In genomic region chr1:151621351-151621750, GRCh38 we compare ENCODE assay signal across 11 cellular contexts. TPM values are rescaled to one million over a fixed set of nuclear protein-coding genes. Genes with fewer than 3 reads are reported as not detected.
DNase-seq lines count a peak whose midpoint lies in the region; ATAC-seq and TF ChIP-seq lines count a peak whose summit lies in the region.
"Had no signal": no experiment of that assay in that cellular context is flagged by ENCODE, and none has a peak within 500 bp of the region (broad histone marks: within the 10 kb centered on the region; RNA-seq: fewer than 3 reads in every experiment).

No MANE protein-coding gene starts in this region.

- no peak overlapping the region for H3T11ph ChIP-seq in H9 (ENCODE audit: low read length)

- H3K56ac ChIP-seq in H9 (ENCODE audit: insufficient read length, low read depth, low read length): no peak overlapping the region

- H3K4me3 ChIP-seq in left lung: no peak overlapping the region
- no peak overlapping the region for H3K4me3 ChIP-seq in smooth muscle cell
- H3K4me3 ChIP-seq in ovary: no peak overlapping the region

- H3K27ac Mint-ChIP-seq in H9: peak overlapping the region in 2 of 3 experiments; percentile 27 to 49; a peak in 3 of 7 replicates

- H3F3A ChIP-seq in smooth muscle cell (ENCODE audit: low read depth): peaks cover 41% of the 10 kb centered on the region

- no peaks in the 10 kb centered on the region for H3K27me3 Mint-ChIP-seq in H9 (ENCODE audit: low read depth)
- H3K27me3 Mint-ChIP-seq: memory B cell had no signal

- H2BK20ac ChIP-seq in H9 (ENCODE audit: low read depth, low read length, poor library complexity, severe bottlenecking): no peak overlapping the region

- no peak overlapping the region for H2BK12ac ChIP-seq in H9 (ENCODE audit: insufficient read length, low read depth, low read length)

- H4K20me1 ChIP-seq in H9 (ENCODE audit: control insufficient read depth, insufficient read depth, insufficient read length): no peaks in the 10 kb centered on the region
- H4K20me1 ChIP-seq in smooth muscle cell (ENCODE audit: low read depth): peaks cover 86% of the 10 kb centered on the region

- no peak overlapping the region for H3K14ac ChIP-seq in H9 (ENCODE audit: insufficient read depth, low read length)

- H3K36me3 ChIP-seq in left lung (no peaks in the 10 kb centered on the region), smooth muscle cell (ENCODE audit: low read depth) (no peaks in the 10 kb centered on the region), ovary (no peaks in the 10 kb centered on the region)

- TF ChIP-seq EP300 in ovary (IDR thresholded peaks at IDR 0.05): no peak

- H3K27me3 ChIP-seq in H9 (ENCODE audit: insufficient read depth, low read length): no peaks in the 10 kb centered on the region
- no peaks in the 10 kb centered on the region for H3K27me3 ChIP-seq in left lung
- no peaks in the 10 kb centered on the region for H3K27me3 ChIP-seq in smooth muscle cell (ENCODE audit: low read depth)
- no peaks in the 10 kb centered on the region for H3K27me3 ChIP-seq in ovary

- H3K79me2 ChIP-seq in H9 (ENCODE audit: insufficient read depth, low read length) (peaks cover 6% of the 10 kb centered on the region; the same call in 1 of the 2 replicates), smooth muscle cell (ENCODE audit: low read depth) (peaks cover 88% of the 10 kb centered on the region)

- H4K91ac ChIP-seq in H9 (ENCODE audit: insufficient read length, low read depth, low read length): no peak overlapping the region

- no peak overlapping the region for H2BK120ac ChIP-seq in H9 (ENCODE audit: low read depth, low read length, poor library complexity, severe bottlenecking)

- no peak overlapping the region for H3K9ac ChIP-seq in H9 (ENCODE audit: extremely low read depth, insufficient read length, low read length)
- H3K9ac ChIP-seq in smooth muscle cell (ENCODE audit: low read depth): no peak overlapping the region

- intact Hi-C loops in left lung (cut with DNase I): no loop called here
- intact Hi-C loops in ovary (cut with DNase I): no loop called here

- H3K9me3 Mint-ChIP-seq in H9: no peaks in the 10 kb centered on the region
- H3K9me3 Mint-ChIP-seq: memory B cell had no signal

- no peaks in the 10 kb centered on the region for H3K23me2 ChIP-seq in H9 (ENCODE audit: insufficient read length, low read depth, low read length, poor library complexity, severe bottlenecking)

- H3K27ac ChIP-seq in H9 (ENCODE audit: insufficient read length, low read depth, low read length) (no peak overlapping the region), left lung (peak overlapping the region; percentile 37 to 39), smooth muscle cell (ENCODE audit: low read depth) (peak overlapping the region; percentile 75), ovary (no peak overlapping the region)

- DNase-seq in H9 (no peak), cerebellar cortex (ENCODE audit: low spot score) (peak; percentile 38), left lung (no peak), smooth muscle cell (lab: John Stamatoyannopoulos, UW; ENCODE audit: unreplicated experiment) (no peak), ovary (no peak), NOMO-1 treated with dmso at 0.1 percent for 144 hours (lab: John Stamatoyannopoulos, UW; ENCODE audit: unreplicated experiment) (no peak)
- DNase-seq: activated gamma-delta T cell treated with Interleukin-2 at 50 U/mL for 16 hours, glutamatergic neuron had no signal

- H3K4ac ChIP-seq in H9 (ENCODE audit: low read depth, low read length): no peak overlapping the region

- peaks cover 18 to 23% of the 10 kb centered on the region in 2 experiments for H3K4me1 Mint-ChIP-seq in H9

- ATAC-seq in left lung: peak; percentile 78
- ATAC-seq in HG03571 (IDR thresholded peaks at IDR 0.05; ENCODE audit: unreplicated experiment): no peak
- no peak for ATAC-seq in HG02884 (IDR thresholded peaks at IDR 0.05; ENCODE audit: unreplicated experiment)

- no peak overlapping the region for H3K4me2 ChIP-seq in H9 (ENCODE audit: insufficient read depth, insufficient read length, low read length)
- peak overlapping the region; percentile 35 for H3K4me2 ChIP-seq in smooth muscle cell

- H4K8ac ChIP-seq in H9 (replicated peaks; ENCODE audit: insufficient read length, low read depth, low read length): no peak overlapping the region

- TF ChIP-seq POLR2A in ovary (IDR thresholded peaks at IDR 0.05): no peak

- H3K4me3 Mint-ChIP-seq in H9: peak overlapping the region in 1 of 2 experiments; percentile 49; a peak in 1 of 5 replicates
- H3K4me3 Mint-ChIP-seq: memory B cell had no signal

- H3K9me3 ChIP-seq in H9 (ENCODE audit: control insufficient read depth, low read depth, low read length) (no peaks in the 10 kb centered on the region), left lung (no peaks in the 10 kb centered on the region), smooth muscle cell (replicated peaks; ENCODE audit: low read depth) (no peaks in the 10 kb centered on the region), ovary (no peaks in the 10 kb centered on the region)

- H3K18ac ChIP-seq in H9 (ENCODE audit: insufficient read length, low read depth, low read length): no peak overlapping the region

- peaks cover 4% of the 10 kb centered on the region for H3K79me1 ChIP-seq in H9 (ENCODE audit: insufficient read depth, low read depth, low read length, poor library complexity, severe bottlenecking)

- H3K36me3 Mint-ChIP-seq in H9 (ENCODE audit: insufficient read depth in 1 of 3, low read depth in 3 of 3): peaks cover 0 to 5% (median 0%) of the 10 kb centered on the region in 3 experiments; a peak in 2 of 7 replicates
- H3K36me3 Mint-ChIP-seq: memory B cell had no signal

- no peak for TF ChIP-seq CTCF in H9 (conservative IDR thresholded peaks at IDR 0.05)
- TF ChIP-seq CTCF in left lung (IDR thresholded peaks at IDR 0.05): no peak
- TF ChIP-seq CTCF in smooth muscle cell (IDR thresholded peaks at IDR 0.05; ENCODE audit: borderline replicate concordance, insufficient read depth, poor library complexity, severe bottlenecking): no peak
- no peak for TF ChIP-seq CTCF in ovary (IDR thresholded peaks at IDR 0.05)

- WGBS in H9 (ENCODE audit: extremely low coverage, insufficient read length, low lambda C conversion rate): no CpG with 5 or more reads among the region's 2 CpGs
- 29% methylated on average over 2 of the region's 2 CpGs for WGBS in smooth muscle cell (ENCODE audit: low lambda C conversion rate)
- 30 to 36% (median 33%) methylated on average over 2 of the region's 2 CpGs for WGBS in ovary, 3 donors

- H3K23ac ChIP-seq in H9 (ENCODE audit: insufficient read length, low read depth, low read length): no peak overlapping the region

- H3K4me1 ChIP-seq in H9 (ENCODE audit: insufficient read depth, low read length) (no peaks in the 10 kb centered on the region; the same call in 1 of the 2 replicates), left lung (peaks cover 19 to 54% of the 10 kb centered on the region in 2 donors), smooth muscle cell (ENCODE audit: low read depth) (peaks cover 26% of the 10 kb centered on the region), ovary (ENCODE audit: insufficient read depth) (peaks cover 3% of the 10 kb centered on the region)

- no peak overlapping the region for H4K5ac ChIP-seq in H9 (ENCODE audit: insufficient read length, low read depth, low read length)

- H2AK5ac ChIP-seq in H9 (ENCODE audit: insufficient read length, low read length): no peak overlapping the region

- no peak overlapping the region for H2BK15ac ChIP-seq in H9 (ENCODE audit: low read depth, low read length)

- H2AFZ ChIP-seq in H9 (ENCODE audit: low read length) (no peak overlapping the region), smooth muscle cell (ENCODE audit: low read depth) (no peak overlapping the region)

- no peak overlapping the region for H2BK5ac ChIP-seq in H9 (ENCODE audit: insufficient read length, low read length)

RNA-seq across cellular contexts. Expression of gene SNX27, which starts 9.5 kb away (rescaled TPM):
- total RNA-seq in H9 (2021): 48.9 and 53.3 TPM in 2 replicates
- total RNA-seq in left lung: 10 to 100 TPM; 45.8 to 64.5 TPM
- total RNA-seq in smooth muscle cell: 20.9 and 22.6 TPM in 2 replicates
- polyA plus RNA-seq in smooth muscle cell: 11.9 and 12.0 TPM in 2 replicates
- 10 to 100 TPM; 20.5 to 42.7 (median 35.9) TPM for total RNA-seq in ovary
- 10 to 100 TPM in 1 of 2 donors, 1 to 10 TPM in 1; 9.5 to 18.4 TPM for polyA plus RNA-seq in ovary

Comparison
In these comparisons a context has a peak if more than half of its experiments do, and no peak if none do; other contexts are left out.
1. H3K27ac ChIP-seq: peak in left lung (2 of 2) and smooth muscle cell (single experiment); none in H9 (single experiment) and ovary (0 of 2).